Comparison of ENCODE assay signal across 22 cellular contexts in genomic region chr9:128735373-128735772, GRCh38. TPM values are rescaled to one million over a fixed set of nuclear protein-coding genes. Genes with fewer than 3 reads are reported as not detected.
DNase-seq lines count a peak whose midpoint lies in the region; TF ChIP-seq lines count a peak whose summit lies in the region.
"Had no signal": no experiment of that assay in that cellular context is flagged by ENCODE, and none has a peak within 500 bp of the region (broad histone marks: within the 10 kb centered on the region; RNA-seq: fewer than 3 reads in every experiment).

No MANE protein-coding gene starts in this region.

- H3K27ac Mint-ChIP-seq in HFFc6 (peak overlapping the region; percentile 47; the same call in 1 of the 2 replicates), neural progenitor cell (no peak overlapping the region)
- H3K27ac Mint-ChIP-seq: activated CD8-positive, alpha-beta T cell treated with anti-CD3 and anti-CD28 coated beads for 36 hours; activated naive CD8-positive, alpha-beta T cell treated with anti-CD3 and anti-CD28 coated beads for 36 hours had no signal

- H3K4me3 Mint-ChIP-seq in HFFc6 (no peak overlapping the region), neural progenitor cell (no peak overlapping the region)
- H3K4me3 Mint-ChIP-seq: activated CD8-positive, alpha-beta T cell treated with anti-CD3 and anti-CD28 coated beads for 36 hours; activated naive CD8-positive, alpha-beta T cell treated with anti-CD3 and anti-CD28 coated beads for 36 hours had no signal

- peak; percentile 40 for DNase-seq in DMS53 (lab: John Stamatoyannopoulos, UW)
- no peak for DNase-seq in DMS53 treated with DMSO at 0.1 percent for 48 hours (lab: John Stamatoyannopoulos, UW; ENCODE audit: unreplicated experiment)
- DNase-seq in HFFc6 = no peak
- peak; percentile 70 for DNase-seq in cerebellar cortex (ENCODE audit: low spot score)
- DNase-seq in occipital lobe (lab: John Stamatoyannopoulos, UW) = peak; percentile 10
- no peak for DNase-seq in NCI-H524 treated with DMSO at 0.1 percent for 48 hours (lab: John Stamatoyannopoulos, UW)
- no peak for DNase-seq in activated CD8-positive, alpha-beta memory T cell treated with anti-CD3 and anti-CD28 coated beads, Interleukin-2, amount 50 U/mL, for 48 hours
- no peak for DNase-seq in neural progenitor cell (ENCODE audit: low spot score)
- DNase-seq: 8988T; activated CD8-positive, alpha-beta T cell treated with anti-CD3 and anti-CD28 coated beads for 36 hours; activated naive CD8-positive, alpha-beta T cell treated with anti-CD3 and anti-CD28 coated beads for 36 hours; activated T-cell treated with anti-CD3 and anti-CD28 coated beads, Interleukin-2, amount 50 U/mL, for 48 hours; DMS153; erythroblast; gastrocnemius medialis; Kasumi-1; left ventricle myocardium inferior; NCI-H345; stimulated activated CD4-positive, alpha-beta T cell treated with anti-CD3 and anti-CD28 coated beads, Interleukin-12 subunit alpha, Interleukin-12 subunit beta, amount 100 ng/mL, for 4 hours had no signal

- H3K36me3 Mint-ChIP-seq in HFFc6 (ENCODE audit: low read depth) = peaks cover 10% of the 10 kb centered on the region
- peaks cover 13% of the 10 kb centered on the region for H3K36me3 Mint-ChIP-seq in neural progenitor cell

- H3K27ac ChIP-seq in neural progenitor cell = no peak overlapping the region
- H3K27ac ChIP-seq: breast epithelium, gastrocnemius medialis, left ventricle myocardium inferior, prostate gland, tibial nerve had no signal

- no peak overlapping the region for H3K4me2 ChIP-seq in neural progenitor cell

- no peaks in the 10 kb centered on the region for H3K9me3 ChIP-seq in neural progenitor cell (ENCODE audit: low read depth)
- H3K9me3 ChIP-seq: breast epithelium, gastrocnemius medialis, left ventricle myocardium inferior, prostate gland, tibial nerve had no signal

- no peak overlapping the region for H3K9ac ChIP-seq in neural progenitor cell

- H3K27me3 Mint-ChIP-seq in HFFc6 (ENCODE audit: insufficient read depth) = no peaks in the 10 kb centered on the region; the same call in 1 of the 2 replicates
- H3K27me3 Mint-ChIP-seq in neural progenitor cell (ENCODE audit: insufficient read depth, low read depth) = no peaks in the 10 kb centered on the region
- H3K27me3 Mint-ChIP-seq: activated CD8-positive, alpha-beta T cell treated with anti-CD3 and anti-CD28 coated beads for 36 hours; activated naive CD8-positive, alpha-beta T cell treated with anti-CD3 and anti-CD28 coated beads for 36 hours had no signal

- H3K9me3 Mint-ChIP-seq in HFFc6 (no peaks in the 10 kb centered on the region), neural progenitor cell (no peaks in the 10 kb centered on the region)
- H3K9me3 Mint-ChIP-seq: activated CD8-positive, alpha-beta T cell treated with anti-CD3 and anti-CD28 coated beads for 36 hours; activated naive CD8-positive, alpha-beta T cell treated with anti-CD3 and anti-CD28 coated beads for 36 hours had no signal

- no peaks in the 10 kb centered on the region for H4K20me1 ChIP-seq in neural progenitor cell (ENCODE audit: low read depth)

- no peaks in the 10 kb centered on the region for H3K4me1 ChIP-seq in neural progenitor cell
- H3K4me1 ChIP-seq: breast epithelium, gastrocnemius medialis, prostate gland had no signal

- H3F3A ChIP-seq in neural progenitor cell (ENCODE audit: low read depth) = peaks cover 9% of the 10 kb centered on the region

- H3K4me1 Mint-ChIP-seq in HFFc6 (ENCODE audit: low read depth) (no peaks in the 10 kb centered on the region; the same call in 1 of the 2 replicates), neural progenitor cell (peaks cover 13% of the 10 kb centered on the region)
- H3K4me1 Mint-ChIP-seq: activated naive CD8-positive, alpha-beta T cell treated with anti-CD3 and anti-CD28 coated beads for 36 hours had no signal

- H3K4me3 ChIP-seq in neural progenitor cell = no peak overlapping the region
- H3K4me3 ChIP-seq: breast epithelium, gastrocnemius medialis, left ventricle myocardium inferior, prostate gland, tibial nerve had no signal

- no peaks in the 10 kb centered on the region for H3K27me3 ChIP-seq in neural progenitor cell
- H3K27me3 ChIP-seq: breast epithelium, gastrocnemius medialis, tibial nerve had no signal

- TF ChIP-seq CTCF in HFFc6 (IDR thresholded peaks at IDR 0.05) (no peak), neural progenitor cell (IDR thresholded peaks at IDR 0.05) (no peak)

- no peaks in the 10 kb centered on the region for H3K36me3 ChIP-seq in neural progenitor cell
- H3K36me3 ChIP-seq: breast epithelium had no signal

- no peak overlapping the region for H2AFZ ChIP-seq in neural progenitor cell (replicated peaks)

- H3K79me2 ChIP-seq in neural progenitor cell (ENCODE audit: low read depth) = no peaks in the 10 kb centered on the region

RNA-seq across cellular contexts. Expression of gene ZDHHC12, which starts 11.4 kb away (rescaled TPM):
- 10 to 100 TPM; 48.1 to 54.6 (median 53.1) TPM for total RNA-seq in HFFc6 (2021; fragmentation: NEBNext Ultra II Directional; extraction: Animal tissue kit (Norgen Biotek cat#: 25700))
- 0.94 TPM for total RNA-seq in occipital lobe
- total RNA-seq in neural progenitor cell (ENCODE audit: low replicate concordance) = 16.8 and 53.9 TPM in 2 replicates

RNA-seq across cellular contexts. Expression of gene PKN3, which starts 33.1 kb away (rescaled TPM):
- total RNA-seq in HFFc6 (2021; fragmentation: NEBNext Ultra II Directional; extraction: Animal tissue kit (Norgen Biotek cat#: 25700)) = 1 to 10 TPM; 1.9 to 5.6 (median 3.5) TPM
- 0.31 TPM for total RNA-seq in occipital lobe
- 4.4 and 16.1 TPM in 2 replicates for total RNA-seq in neural progenitor cell (ENCODE audit: low replicate concordance)

RNA-seq across cellular contexts. Expression of gene ZER1, which starts 36.4 kb away (rescaled TPM):
- 10 to 100 TPM; 32.5 to 47.6 (median 37.8) TPM for total RNA-seq in HFFc6 (2021; fragmentation: NEBNext Ultra II Directional; extraction: Animal tissue kit (Norgen Biotek cat#: 25700))
- total RNA-seq in occipital lobe = 26.8 TPM
- total RNA-seq in neural progenitor cell (ENCODE audit: low replicate concordance) = 14.7 and 28.2 TPM in 2 replicates

RNA-seq across cellular contexts. Expression of gene SET, which starts 46.4 kb away (rescaled TPM):
- total RNA-seq in HFFc6 (2021; fragmentation: NEBNext Ultra II Directional; extraction: Animal tissue kit (Norgen Biotek cat#: 25700)) = 100 to 1,000 TPM; 297 to 358 (median 343) TPM
- total RNA-seq in occipital lobe = 849 TPM
- 930 and 1,683 TPM in 2 replicates for total RNA-seq in neural progenitor cell (ENCODE audit: low replicate concordance)

RNA-seq across cellular contexts. Expression of gene TBC1D13, which starts 51.7 kb away (rescaled TPM):
- total RNA-seq in HFFc6 (2021; fragmentation: NEBNext Ultra II Directional; extraction: Animal tissue kit (Norgen Biotek cat#: 25700)) = 10 to 100 TPM; 28.0 to 34.7 (median 30.3) TPM
- total RNA-seq in occipital lobe = 7.5 TPM
- 17.1 and 19.0 TPM in 2 replicates for total RNA-seq in neural progenitor cell (ENCODE audit: low replicate concordance)

Comparison
In these comparisons a context has a peak if more than half of its experiments do, and no peak if none do; other contexts are left out.
1. DNase-seq: peak in DMS53 (single experiment), cerebellar cortex (single experiment) and occipital lobe (single experiment); none in DMS53 treated with DMSO at 0.1 percent for 48 hours (single experiment), HFFc6 (single experiment), NCI-H524 treated with DMSO at 0.1 percent for 48 hours (single experiment), activated CD8-positive, alpha-beta memory T cell treated with anti-CD3 and anti-CD28 coated beads, Interleukin-2, amount 50 U/mL, for 48 hours (single experiment) and neural progenitor cell (single experiment).